Comparison of ENCODE assay signal across 8 cellular contexts in the genomic region with DNA sequence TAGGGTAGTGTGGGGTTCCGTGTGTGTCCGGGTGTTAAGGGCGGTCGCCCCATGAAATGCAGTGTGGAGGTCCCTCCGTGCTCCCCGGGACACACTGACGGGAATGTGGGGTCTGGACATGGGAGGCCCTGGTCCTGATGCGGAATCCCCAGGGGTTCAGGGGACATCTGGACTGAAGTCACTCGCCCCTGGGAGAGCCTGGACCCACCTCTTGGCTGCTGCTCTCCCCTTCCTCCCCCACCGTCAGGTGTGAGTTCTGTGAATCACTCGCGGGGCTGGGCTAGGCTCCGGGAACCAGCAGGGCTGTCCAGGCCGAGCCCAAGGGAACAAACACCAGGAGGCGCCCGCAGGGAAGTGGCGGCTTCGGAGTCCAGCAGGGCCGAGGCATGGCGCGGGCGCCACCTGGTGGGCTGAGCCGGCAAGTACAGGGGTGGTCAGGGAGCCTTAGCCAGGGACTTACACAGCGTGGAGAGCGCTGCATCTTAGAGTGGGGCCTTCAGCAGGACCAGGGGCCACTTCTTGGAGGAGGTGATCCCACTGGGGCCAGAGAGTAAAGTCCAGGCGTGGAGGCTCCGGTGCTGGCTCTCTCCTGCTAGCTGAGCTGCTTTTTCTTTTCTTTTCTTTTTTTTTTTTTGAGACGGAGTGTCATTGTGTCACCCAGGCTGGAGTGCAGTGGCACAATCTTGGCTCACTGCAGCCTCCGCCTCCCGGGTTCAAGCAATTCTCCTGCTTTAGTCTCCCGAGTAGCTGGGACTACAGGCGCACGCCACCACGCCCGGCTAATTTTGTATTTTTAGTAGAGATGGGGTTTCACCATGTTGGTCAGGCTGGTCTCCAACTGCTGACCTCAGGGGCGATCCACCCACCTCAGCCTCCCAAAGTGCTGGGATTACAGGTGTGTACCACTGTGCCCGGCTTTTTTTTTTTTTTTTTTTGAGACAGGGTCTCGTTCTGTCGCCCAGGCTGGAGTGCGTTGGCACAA. TPM values are rescaled to one million over a fixed set of nuclear protein-coding genes. Genes with fewer than 3 reads are reported as not detected.
DNase-seq lines count a peak whose midpoint lies in the region; ATAC-seq, FAIRE-seq and TF ChIP-seq lines count a peak whose summit lies in the region.

No MANE protein-coding gene starts in this region.

- H3K9me3 ChIP-seq in A549 = no peaks in the 10 kb centered on the region
- H3K9me3 ChIP-seq in mammary epithelial cell (replicated peaks; ENCODE audit: insufficient read depth, low read length) = no peaks in the 10 kb centered on the region

- H3K4me3 ChIP-seq in A549 (no peak overlapping the region), mammary epithelial cell (replicated peaks in 1 of 3; ENCODE audit: insufficient read depth in 1 of 3, low read depth in 2 of 3, low read length in 3 of 3) (no peak overlapping the region)

- TF ChIP-seq EP300 in A549 (IDR thresholded peaks at IDR 0.05) = no peak

- no peaks in the 10 kb centered on the region for H3K79me2 ChIP-seq in mammary epithelial cell (ENCODE audit: insufficient read depth, low read length)

- H3K27me3 Mint-ChIP-seq in activated B cell treated with CpG ODN at 0.5 μM for 24 hours = peaks cover 6% of the 10 kb centered on the region

- 62% methylated on average over 28 of the region's 40 CpGs for WGBS in A549 (ENCODE audit: missing lambda C conversion rate)
- WGBS in mammary epithelial cell (ENCODE audit: low coverage, missing lambda C conversion rate) = 57% methylated on average over 15 of the region's 40 CpGs

- TF ChIP-seq POLR2A in A549 (IDR thresholded peaks at IDR 0.05; ENCODE audit: low read length) = no peak

- DNase-seq in A549 (ENCODE audit: low read depth in 1 of 2, low spot score in 1 of 2) (peak; percentile 96 to 99), NCI-H2227 (lab: John Stamatoyannopoulos, UW; ENCODE audit: unreplicated experiment) (peak; percentile 99), activated B cell treated with CpG ODN at 0.5 μM for 24 hours (peak; percentile 83), mammary epithelial cell (peak; percentile 81), islet precursor cell (peak; percentile 98)
- peak; percentile 60 to 77 for DNase-seq in stimulated activated CD4-positive, alpha-beta T cell treated with anti-CD3 and anti-CD28 coated beads, Interleukin-1b, Interleukin-23, amount 100 ng/mL, for 1 hour (ENCODE audit: low read depth in 2 of 2)

- peak; percentile 80 to 91 for ATAC-seq in A549
- peak; percentile 67 for ATAC-seq in GM18519 (IDR thresholded peaks at IDR 0.05; ENCODE audit: low FRiP score, unreplicated experiment)
- peak; percentile 79 for ATAC-seq in HG03135 (IDR thresholded peaks at IDR 0.05; ENCODE audit: unreplicated experiment)
- ATAC-seq in activated B cell treated with CpG ODN at 0.5 μM for 24 hours (ENCODE audit: low read depth) = peak; percentile 78

- H3K4me1 Mint-ChIP-seq in activated B cell treated with CpG ODN at 0.5 μM for 24 hours = peaks cover 15% of the 10 kb centered on the region

- H3K27me3 ChIP-seq in mammary epithelial cell (ENCODE audit: insufficient read depth, low read length) = no peaks in the 10 kb centered on the region

- POLR2A ChIA-PET in A549 (lab: Yijun Ruan, JAX) (no interaction called here), activated B cell treated with CpG ODN at 0.5 μM for 24 hours (lab: Charles Lee) (no interaction called here)

- no TSS peak for BruUV-seq in mammary epithelial cell (replicated peaks; lab: Mats Ljungman, UMichigan)

- H3K27ac Mint-ChIP-seq in activated B cell treated with CpG ODN at 0.5 μM for 24 hours = no peak overlapping the region

- TF ChIP-seq CTCF in A549 (IDR thresholded peaks at IDR 0.05) (peak; percentile 100), activated B cell treated with CpG ODN at 0.5 μM for 24 hours (IDR thresholded peaks at IDR 0.05) (peak; percentile 71), mammary epithelial cell (conservative IDR thresholded peaks at IDR 0.05 in 1 of 2, IDR thresholded peaks at IDR 0.05 in 1 of 2; ENCODE audit: extremely low read depth in 1 of 2, insufficient read depth in 1 of 2, low read depth in 1 of 2, low read length in 2 of 2) (peak; percentile 92 to 100)

- no peaks in the 10 kb centered on the region for H3K36me3 ChIP-seq in mammary epithelial cell (ENCODE audit: insufficient read depth, low read length)

- TF ChIP-seq RAD21 in A549 (conservative IDR thresholded peaks at IDR 0.05 in 1 of 2, IDR thresholded peaks at IDR 0.05 in 1 of 2) = peak; percentile 97 to 98

- H3K4me2 ChIP-seq in A549 = peak overlapping the region; percentile 44
- H3K4me2 ChIP-seq in mammary epithelial cell (ENCODE audit: insufficient read depth, low read depth, low read length) = no peak overlapping the region

- FAIRE-seq in A549 (lab: Jason Lieb, UNC) = peak; percentile 100

- H2AFZ ChIP-seq in mammary epithelial cell (ENCODE audit: low read depth, low read length) = peak overlapping the region; percentile 59

- H3K4me1 ChIP-seq in A549 (peaks cover 3% of the 10 kb centered on the region; the same call in 1 of the 3 replicates), mammary epithelial cell (ENCODE audit: insufficient read depth, low read length) (peaks cover 3% of the 10 kb centered on the region)

- in situ Hi-C loops in mammary epithelial cell (cut with MboI; ENCODE audit: low sequenced_read_pairs in 2 of 2) = no loop called here

- no peaks in the 10 kb centered on the region for H3K36me3 Mint-ChIP-seq in activated B cell treated with CpG ODN at 0.5 μM for 24 hours (ENCODE audit: low read depth)

- intact Hi-C loops in activated B cell treated with CpG ODN at 0.5 μM for 24 hours (cut with micrococcal nuclease) = loop anchor here (1.0 to 5.0 kb wide), 5 partner anchors 31 to 1069 kb away; a partner anchor contains a TSS
- intact Hi-C loops in mammary epithelial cell (cut with micrococcal nuclease) = loop anchor here (1.0 to 5.0 kb wide), 3 partner anchors 23 to 211 kb away; no protein-coding TSS in a partner anchor

- no peak overlapping the region for H3K9ac ChIP-seq in mammary epithelial cell (ENCODE audit: insufficient read depth, low read length)

- dilution Hi-C loops in mammary epithelial cell (cut with HindIII; ENCODE audit: low sequenced_read_pairs) = no loop called here

- CTCF ChIA-PET in A549 (lab: Yijun Ruan, JAX) = interaction anchor here (0.6 to 4.7 kb wide), 32 partner anchors 8 to 1919 kb away, joined by 3 to 35 read pairs (median 5); a partner anchor contains a TSS
- CTCF ChIA-PET in activated B cell treated with CpG ODN at 0.5 μM for 24 hours (lab: Charles Lee) = interaction anchor here (0.6 kb wide), 1 partner anchor 1081 kb away, joined by 3 read pairs; no protein-coding TSS in a partner anchor
- CTCF ChIA-PET in mammary epithelial cell (lab: Charles Lee; ENCODE audit: low non-redundant PET) = no interaction called here

- no peaks in the 10 kb centered on the region for H4K20me1 ChIP-seq in mammary epithelial cell (ENCODE audit: insufficient read depth, low read length)

- H3K9me3 Mint-ChIP-seq in activated B cell treated with CpG ODN at 0.5 μM for 24 hours = no peaks in the 10 kb centered on the region

- peak overlapping the region; percentile 63 for H3K4me3 Mint-ChIP-seq in activated B cell treated with CpG ODN at 0.5 μM for 24 hours

- H3K27ac ChIP-seq in A549 (no peak overlapping the region), mammary epithelial cell (ENCODE audit: insufficient read depth, low read depth, low read length) (no peak overlapping the region)

TF ChIP-seq in A549, 52 proteins besides CTCF, POLR2A, EP300 and RAD21:
- TF ChIP-seq FOSL2 (IDR thresholded peaks at IDR 0.05) (no peak), FOSL2 (CRISPR knock-in tag; IDR thresholded peaks at IDR 0.05) (peak; percentile 57), MAZ (IDR thresholded peaks at IDR 0.05; ENCODE audit: borderline replicate concordance, low read depth, low read length) (no peak; the same call in 1 of the 2 replicates), HDAC2 (IDR thresholded peaks at IDR 0.05) (no peak), CBX2 (IDR thresholded peaks at IDR 0.05; ENCODE audit: borderline replicate concordance, low read depth) (no peak), TFCP2L1 (CRISPR knock-in tag; IDR thresholded peaks at IDR 0.05) (peak; percentile 90; the same call in 1 of the 2 replicates), ZSCAN20 (CRISPR knock-in tag; IDR thresholded peaks at IDR 0.05) (no peak), MYC (IDR thresholded peaks at IDR 0.05; ENCODE audit: borderline replicate concordance, low read length) (peak; percentile 80; the same call in 1 of the 2 replicates), HOXB13 (CRISPR knock-in tag; IDR thresholded peaks at IDR 0.05; ENCODE audit: low read depth) (peak; percentile 10; the same call in 1 of the 2 replicates), KDM5A (IDR thresholded peaks at IDR 0.05) (no peak), SMC3 (IDR thresholded peaks at IDR 0.05) (peak; percentile 98), JUN (IDR thresholded peaks at IDR 0.05) (peak in 1 of 2 experiments; percentile 34; a peak in 1 of 5 replicates)
- TF ChIP-seq, protein P1, sequence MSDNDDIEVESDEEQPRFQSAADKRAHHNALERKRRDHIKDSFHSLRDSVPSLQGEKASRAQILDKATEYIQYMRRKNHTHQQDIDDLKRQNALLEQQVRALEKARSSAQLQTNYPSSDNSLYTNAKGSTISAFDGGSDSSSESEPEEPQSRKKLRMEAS (IDR thresholded peaks at IDR 0.05) = peak; percentile 74
- TF ChIP-seq, protein P2, sequence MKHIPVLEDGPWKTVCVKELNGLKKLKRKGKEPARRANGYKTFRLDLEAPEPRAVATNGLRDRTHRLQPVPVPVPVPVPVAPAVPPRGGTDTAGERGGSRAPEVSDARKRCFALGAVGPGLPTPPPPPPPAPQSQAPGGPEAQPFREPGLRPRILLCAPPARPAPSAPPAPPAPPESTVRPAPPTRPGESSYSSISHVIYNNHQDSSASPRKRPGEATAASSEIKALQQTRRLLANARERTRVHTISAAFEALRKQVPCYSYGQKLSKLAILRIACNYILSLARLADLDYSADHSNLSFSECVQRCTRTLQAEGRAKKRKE (CRISPR knock-in tag; IDR thresholded peaks at IDR 0.05; ENCODE audit: low read depth) = 0 out of 2 replicates have a peak, but pooled peaks have one; percentile 6

RNA-seq across cellular contexts. Expression of a gene that starts 20.1 kb away (rescaled TPM):
- polyA plus RNA-seq in A549 (2011; rRNA removed) = 18.8 and 22.0 TPM in 2 replicates
- polyA plus RNA-seq in A549 (2012; cell fraction: cytosol; rRNA removed) = 24.6 and 37.8 TPM in 2 replicates
- polyA plus RNA-seq in A549 (2012; cell fraction: nucleus; rRNA removed) = 31.1 and 32.6 TPM in 2 replicates
- 18.8 to 21.2 TPM (median 21.2 TPM) in 3 replicates for polyA plus RNA-seq in A549 (2017; fragmentation: RNase III; extraction: RNeasy Plus Mini Kit Qiagen cat#74134 plus additional on column Dnase treatment)
- polyA minus RNA-seq in A549 (2011; rRNA and poly(A)+ RNA removed) = 54.4 and 58.2 TPM in 2 replicates
- total RNA-seq in activated B cell treated with CpG ODN at 0.5 μM for 24 hours = 0.07 and 0.38 TPM in 2 replicates
- total RNA-seq in mammary epithelial cell = 10 to 100 TPM in 1 of 2 donors, 1 to 10 TPM in 1; 7.1 to 22.7 TPM
- 5.8 TPM for polyA plus RNA-seq in mammary epithelial cell
- 0.93 TPM for polyA minus RNA-seq in mammary epithelial cell
